10 cellular contexts compared by ENCODE assay signal in genomic region chr14:20781805-20782204, GRCh38. TPM values are rescaled to one million over a fixed set of nuclear protein-coding genes. Genes with fewer than 3 reads are reported as not detected.
DNase-seq lines count a peak whose midpoint lies in the region; ATAC-seq, FAIRE-seq and TF ChIP-seq lines count a peak whose summit lies in the region.
"Had no signal": no experiment of that assay in that cellular context is flagged by ENCODE, and none has a peak within 500 bp of the region (broad histone marks: within the 10 kb centered on the region; RNA-seq: fewer than 3 reads in every experiment).

No MANE protein-coding gene starts in this region.

- peak overlapping the region in 1 of 2 donors; percentile 17 for H3K27ac ChIP-seq in kidney (ENCODE audit: low read depth in 2 of 2, low read length in 2 of 2)

- peaks cover 23% of the 10 kb centered on the region for H3K4me1 Mint-ChIP-seq in activated T-cell treated with anti-CD3 and anti-CD28 coated beads, Interleukin-2, amount 50 U/mL, for 72 hours (ENCODE audit: low read depth)
- H3K4me1 Mint-ChIP-seq in stimulated activated naive B cell treated with anti-CD40 and anti-IgM and Interleukin-4, amounts not matched to agents 10 μg/mL and 1 μg/mL and 100 μg/mL, for 72 hours = peaks cover 29 to 54% of the 10 kb centered on the region in 2 donors

- peak overlapping the region; percentile 64 for H3K27ac Mint-ChIP-seq in activated T-cell treated with anti-CD3 and anti-CD28 coated beads, Interleukin-2, amount 50 U/mL, for 72 hours
- H3K27ac Mint-ChIP-seq in stimulated activated naive B cell treated with anti-CD40 and anti-IgM and Interleukin-4, amounts not matched to agents 10 μg/mL and 1 μg/mL and 100 μg/mL, for 72 hours = peak overlapping the region; percentile 84

- H3K4me3 Mint-ChIP-seq in activated T-cell treated with anti-CD3 and anti-CD28 coated beads, Interleukin-2, amount 50 U/mL, for 72 hours = peak overlapping the region; percentile 65 to 82
- peak overlapping the region; percentile 69 to 76 for H3K4me3 Mint-ChIP-seq in stimulated activated naive B cell treated with anti-CD40 and anti-IgM and Interleukin-4, amounts not matched to agents 10 μg/mL and 1 μg/mL and 100 μg/mL, for 72 hours

- no peaks in the 10 kb centered on the region for H3K9me3 ChIP-seq in kidney (ENCODE audit: control insufficient read depth in 1 of 2, low read length in 2 of 2)

- peak; percentile 1 to 6 for DNase-seq in activated T-cell treated with anti-CD3 and anti-CD28 coated beads, Interleukin-2, amount 50 U/mL, for 72 hours
- DNase-seq in kidney (no peak), pons (ENCODE audit: low spot score) (no peak), glomerular visceral epithelial cell (ENCODE audit: extremely low spot score) (no peak)
- DNase-seq in stimulated activated naive B cell treated with anti-CD40 and anti-IgM and Interleukin-4, amounts not matched to agents 10 μg/mL and 1 μg/mL and 100 μg/mL, for 72 hours = no peak
- DNase-seq: kidney glomerular epithelial cell had no signal

- peaks cover 4 to 7% of the 10 kb centered on the region in 2 donors for H3K4me1 ChIP-seq in kidney (ENCODE audit: control insufficient read depth in 1 of 2, insufficient read depth in 1 of 2, low read depth in 1 of 2, low read length in 2 of 2)

- peak overlapping the region; percentile 33 to 40 for H3K4me3 ChIP-seq in kidney (ENCODE audit: low read length in 2 of 2)

- ATAC-seq in HG02678 (IDR thresholded peaks at IDR 0.05; ENCODE audit: unreplicated experiment) = peak; percentile 37
- ATAC-seq in activated T-cell treated with anti-CD3 and anti-CD28 coated beads, Interleukin-2, amount 50 U/mL, for 72 hours (replicated peaks in 1 of 2) = peak; percentile 43 to 46
- ATAC-seq in stimulated activated naive B cell treated with anti-CD40 and anti-IgM and Interleukin-4, amounts not matched to agents 10 μg/mL and 1 μg/mL and 100 μg/mL, for 72 hours (replicated peaks) = peak; percentile 25 to 30
- ATAC-seq in HG02885 (IDR thresholded peaks at IDR 0.05; ENCODE audit: poor library complexity, unreplicated experiment) = no peak
- no peak for ATAC-seq in HG03039 (IDR thresholded peaks at IDR 0.05; ENCODE audit: unreplicated experiment)

- H3K9me3 Mint-ChIP-seq in activated T-cell treated with anti-CD3 and anti-CD28 coated beads, Interleukin-2, amount 50 U/mL, for 72 hours = no peaks in the 10 kb centered on the region
- peaks cover 0 to 2% of the 10 kb centered on the region in 2 donors for H3K9me3 Mint-ChIP-seq in stimulated activated naive B cell treated with anti-CD40 and anti-IgM and Interleukin-4, amounts not matched to agents 10 μg/mL and 1 μg/mL and 100 μg/mL, for 72 hours

- H3K36me3 ChIP-seq in kidney (ENCODE audit: control insufficient read depth in 1 of 2, insufficient read depth in 2 of 2, low read length in 2 of 2) = no peaks in the 10 kb centered on the region

- H3K9ac ChIP-seq in kidney (ENCODE audit: low read length in 2 of 2) = no peak overlapping the region

- no peak for FAIRE-seq in kidney (lab: Jason Lieb, UNC)
- FAIRE-seq: TTC549 had no signal

- no peaks in the 10 kb centered on the region for H3K36me3 Mint-ChIP-seq in activated T-cell treated with anti-CD3 and anti-CD28 coated beads, Interleukin-2, amount 50 U/mL, for 72 hours (ENCODE audit: insufficient read depth in 2 of 2)
- peaks cover 2 to 8% of the 10 kb centered on the region in 2 donors for H3K36me3 Mint-ChIP-seq in stimulated activated naive B cell treated with anti-CD40 and anti-IgM and Interleukin-4, amounts not matched to agents 10 μg/mL and 1 μg/mL and 100 μg/mL, for 72 hours

- no peak for TF ChIP-seq CTCF in kidney (IDR thresholded peaks at IDR 0.05; ENCODE audit: borderline replicate concordance, extremely low read depth, insufficient read depth)

- no peaks in the 10 kb centered on the region for H3K27me3 Mint-ChIP-seq in activated T-cell treated with anti-CD3 and anti-CD28 coated beads, Interleukin-2, amount 50 U/mL, for 72 hours (ENCODE audit: low read depth)
- no peaks in the 10 kb centered on the region for H3K27me3 Mint-ChIP-seq in stimulated activated naive B cell treated with anti-CD40 and anti-IgM and Interleukin-4, amounts not matched to agents 10 μg/mL and 1 μg/mL and 100 μg/mL, for 72 hours

- intact Hi-C loops in kidney (cut with DNase I) = no loop called here

RNA-seq across cellular contexts. Expression of gene RNASE6, which starts 0.7 kb away (rescaled TPM):
- not detected for total RNA-seq in activated T-cell treated with anti-CD3 and anti-CD28 coated beads, Interleukin-2, amount 50 U/mL, for 72 hours
- total RNA-seq in kidney = 15.4 TPM
- polyA plus RNA-seq in kidney (ENCODE audit: insufficient read depth, low read depth, low replicate concordance) = 6.0 TPM

RNA-seq across cellular contexts. Expression of gene EDDM3B, which starts 13.6 kb away (rescaled TPM):
- not detected for total RNA-seq in activated T-cell treated with anti-CD3 and anti-CD28 coated beads, Interleukin-2, amount 50 U/mL, for 72 hours
- total RNA-seq in kidney = not detected
- not detected for polyA plus RNA-seq in kidney (ENCODE audit: insufficient read depth, low read depth, low replicate concordance)

RNA-seq across cellular contexts. Expression of gene RNASE1, which starts 20.8 kb away (rescaled TPM):
- not detected for total RNA-seq in activated T-cell treated with anti-CD3 and anti-CD28 coated beads, Interleukin-2, amount 50 U/mL, for 72 hours
- total RNA-seq in kidney = 201 TPM
- polyA plus RNA-seq in kidney (ENCODE audit: insufficient read depth, low read depth, low replicate concordance) = 476 TPM

RNA-seq across cellular contexts. Expression of gene EDDM3A, which starts 36.1 kb away (rescaled TPM):
- not detected for total RNA-seq in activated T-cell treated with anti-CD3 and anti-CD28 coated beads, Interleukin-2, amount 50 U/mL, for 72 hours
- total RNA-seq in kidney = not detected
- 1.8 TPM for polyA plus RNA-seq in kidney (ENCODE audit: insufficient read depth, low read depth, low replicate concordance)

Comparison
In these comparisons a context has a peak if more than half of its experiments do, and no peak if none do; other contexts are left out.
1. ATAC-seq: peak in HG02678 (single experiment), activated T-cell treated with anti-CD3 and anti-CD28 coated beads, Interleukin-2, amount 50 U/mL, for 72 hours (2 of 2) and stimulated activated naive B cell treated with anti-CD40 and anti-IgM and Interleukin-4, amounts not matched to agents 10 μg/mL and 1 μg/mL and 100 μg/mL, for 72 hours (2 of 2); none in HG02885 (single experiment) and HG03039 (single experiment).
2. DNase-seq: peak in activated T-cell treated with anti-CD3 and anti-CD28 coated beads, Interleukin-2, amount 50 U/mL, for 72 hours (2 of 2); none in kidney (single experiment), stimulated activated naive B cell treated with anti-CD40 and anti-IgM and Interleukin-4, amounts not matched to agents 10 μg/mL and 1 μg/mL and 100 μg/mL, for 72 hours (single experiment), pons (single experiment) and glomerular visceral epithelial cell (single experiment).
3. RNA of gene RNASE6, which starts 0.7 kb away (total RNA-seq): 15.4 TPM in kidney (single experiment); not detected in activated T-cell treated with anti-CD3 and anti-CD28 coated beads, Interleukin-2, amount 50 U/mL, for 72 hours; every median in the first group is over 10 times any median in the second.
4. RNA of gene RNASE1, which starts 20.8 kb away (total RNA-seq): 201 TPM in kidney (single experiment); not detected in activated T-cell treated with anti-CD3 and anti-CD28 coated beads, Interleukin-2, amount 50 U/mL, for 72 hours; every median in the first group is over 100 times any median in the second.